ENCODE assay signal across 1 cellular context in genomic region chr9:108443278-108443633, GRCh38.
TF ChIP-seq lines count a peak whose summit lies in the region.

No MANE protein-coding gene starts in this region.

TF ChIP-seq in HCT116, 20 proteins besides CTCF, POLR2A, EP300 and RAD21 (continued from another document):
- TF ChIP-seq ATF3 (IDR thresholded peaks at IDR 0.05) (no peak), MAX (IDR thresholded peaks at IDR 0.05) (no peak), FOSL1 (IDR thresholded peaks at IDR 0.05; ENCODE audit: low read depth) (no peak), SP1 (IDR thresholded peaks at IDR 0.05; ENCODE audit: low read depth) (no peak), EZH2phosphoT487 (IDR thresholded peaks at IDR 0.05; ENCODE audit: borderline replicate concordance) (no peak)
